ENCODE assay signal across 25 cellular contexts in genomic region chr3:156610154-156610553, GRCh38. TPM values are rescaled to one million over a fixed set of nuclear protein-coding genes. Genes with fewer than 3 reads are reported as not detected.
DNase-seq lines count a peak whose midpoint lies in the region; ATAC-seq, FAIRE-seq and TF ChIP-seq lines count a peak whose summit lies in the region.
"Had no signal": no experiment of that assay in that cellular context is flagged by ENCODE, and none has a peak within 500 bp of the region (broad histone marks: within the 10 kb centered on the region; RNA-seq: fewer than 3 reads in every experiment).

No MANE protein-coding gene starts in this region.

- H3K4me3 ChIP-seq in MM.1S (ENCODE audit: low read length) = no peak overlapping the region
- no peak overlapping the region for H3K4me3 ChIP-seq in K562
- H3K4me3 ChIP-seq in neuronal stem cell (ENCODE audit: low read length in 2 of 2) = no peak overlapping the region
- H3K4me3 ChIP-seq: dorsolateral prefrontal cortex, hepatocyte, pancreas, SJSA1, skin epidermis, thoracic aorta had no signal

- DNase-seq in GM19239 (ENCODE audit: insufficient read length, low spot score) (no peak), MM.1S (no peak), K562 (ENCODE audit: extremely low read depth in 1 of 4, low spot score in 3 of 4) (no peak), neuronal stem cell (ENCODE audit: low spot score) (no peak), GM19240 (ENCODE audit: insufficient read length, low spot score) (no peak), left cardiac atrium (no peak)
- DNase-seq: activated CD4-positive, alpha-beta T cell treated with anti-CD3 and anti-CD28 coated beads for 48 hours; amygdala; brain microvascular endothelial cell; C1 segment of cervical spinal cord; dorsolateral prefrontal cortex; IMR-90; NCI-H1417; NCI-H2029; NCI-H2227 treated with DMSO at 0.1 percent for 48 hours; pancreas; T-cell had no signal

- CTCF ChIA-PET in K562 (lab: Yijun Ruan, JAX; ENCODE audit: low intra/inter-chr PET ratio) = no interaction called here

- H3K79me2 ChIP-seq in MM.1S (ENCODE audit: low read length) (no peaks in the 10 kb centered on the region), K562 (ENCODE audit: control insufficient read depth, insufficient read depth, low read length) (no peaks in the 10 kb centered on the region)
- H3K79me2 ChIP-seq: hepatocyte had no signal

- no peak overlapping the region for H2BK120ac ChIP-seq in neuronal stem cell (ENCODE audit: low read depth, low read length)

- H3K4me1 ChIP-seq in MM.1S (ENCODE audit: low read length) (peaks cover 7% of the 10 kb centered on the region), K562 (replicated peaks in 1 of 2; ENCODE audit: control insufficient read depth in 2 of 2, insufficient read depth in 2 of 2, low read length in 2 of 2) (peaks cover 9 to 10% of the 10 kb centered on the region in 2 experiments; a peak in 4 of 5 replicates), neuronal stem cell (ENCODE audit: control insufficient read depth in 2 of 2, insufficient read depth in 1 of 2, low read depth in 1 of 2, low read length in 2 of 2) (peaks cover 0 to 15% of the 10 kb centered on the region in 2 donors)

- no peak overlapping the region for H4K91ac ChIP-seq in neuronal stem cell (ENCODE audit: low read depth, low read length, poor library complexity)

- TF ChIP-seq RAD21 in K562 (CRISPR knock-in tag; conservative IDR thresholded peaks at IDR 0.05 in 1 of 2, IDR thresholded peaks at IDR 0.05 in 1 of 2) = no peak

- ATAC-seq in K562 = no peak
- no peak for ATAC-seq in left cardiac atrium
- ATAC-seq in GM21367 (IDR thresholded peaks at IDR 0.05; ENCODE audit: unreplicated experiment) = no peak
- ATAC-seq: pancreas, T-cell had no signal

- H3K14ac ChIP-seq in neuronal stem cell (ENCODE audit: low read length) = no peak overlapping the region

- no peaks in the 10 kb centered on the region for H3K79me1 ChIP-seq in neuronal stem cell (ENCODE audit: low read depth, low read length)

- in situ Hi-C loops in K562 (cut with MboI) = no loop called here

- no peaks in the 10 kb centered on the region for H3K9me2 ChIP-seq in MM.1S (replicated peaks; ENCODE audit: insufficient read depth, low read length)

- WGBS in K562 (ENCODE audit: insufficient coverage, low coverage, missing lambda C conversion rate) = 24% methylated on average over 2 of the region's 2 CpGs
- no CpG with 5 or more reads among the region's 2 CpGs for WGBS in neuronal stem cell (ENCODE audit: extremely low coverage in 2 of 2, insufficient read length in 2 of 2, insufficient replicate concordance in 1 of 2), 2 donors

- no peaks in the 10 kb centered on the region for H3F3A ChIP-seq in MM.1S (ENCODE audit: insufficient read depth, low read length)

- BruUV-seq in K562 (replicated peaks; lab: Mats Ljungman, UMichigan) = no TSS peak

- intact Hi-C loops in K562 (cut with micrococcal nuclease) (no loop called here), left cardiac atrium (cut with DNase I) (no loop called here)

- H3K4me2 ChIP-seq in MM.1S (ENCODE audit: low read depth, low read length) = peak overlapping the region; percentile 48; the same call in 1 of the 2 replicates
- H3K4me2 ChIP-seq in K562 (ENCODE audit: insufficient read depth, low read length) = no peak overlapping the region
- H3K4me2 ChIP-seq in neuronal stem cell (ENCODE audit: insufficient read depth, low read length, poor library complexity, severe bottlenecking) = no peak overlapping the region
- H3K4me2 ChIP-seq: hepatocyte had no signal

- FAIRE-seq in GM19239 (lab: Jason Lieb, UNC) (peak; percentile 74), K562 (lab: Jason Lieb, UNC) (no peak)
- FAIRE-seq: GM12892, pancreas, urothelium cell line had no signal

- no peak for TF ChIP-seq EP300 in K562 (IDR thresholded peaks at IDR 0.05; ENCODE audit: low read length)

- H4K20me1 ChIP-seq in MM.1S (ENCODE audit: insufficient read depth, low read length) (no peaks in the 10 kb centered on the region), K562 (replicated peaks; ENCODE audit: control insufficient read depth, insufficient read depth, low read length) (no peaks in the 10 kb centered on the region)

- no peak overlapping the region for H3K4ac ChIP-seq in neuronal stem cell (ENCODE audit: low read length)

- H2BK5ac ChIP-seq in neuronal stem cell (ENCODE audit: low read length) = no peak overlapping the region

- no peak overlapping the region for H3K18ac ChIP-seq in neuronal stem cell (ENCODE audit: low read length)

- H3K9ac ChIP-seq in MM.1S (ENCODE audit: low read length) (no peak overlapping the region), K562 (ENCODE audit: insufficient read depth in 1 of 2, low read depth in 2 of 2, low read length in 2 of 2) (no peak overlapping the region), neuronal stem cell (ENCODE audit: low read depth, low read length, poor library complexity) (no peak overlapping the region)

- H3K27me3 ChIP-seq in MM.1S (replicated peaks; ENCODE audit: insufficient read depth, low read length) (no peaks in the 10 kb centered on the region), K562 (ENCODE audit: control insufficient read depth in 2 of 2, insufficient read depth in 2 of 2, low read length in 2 of 2) (no peaks in the 10 kb centered on the region), neuronal stem cell (ENCODE audit: control insufficient read depth in 3 of 3, insufficient read depth in 3 of 3, low read depth in 1 of 3, low read length in 3 of 3) (no peaks in the 10 kb centered on the region)
- H3K27me3 ChIP-seq: brain microvascular endothelial cell, dorsolateral prefrontal cortex, hepatocyte, pancreas, SJSA1 had no signal

- no peak overlapping the region for H2BK15ac ChIP-seq in neuronal stem cell (ENCODE audit: low read length)

- no peak overlapping the region for H4K8ac ChIP-seq in neuronal stem cell (ENCODE audit: low read depth, low read length)

- POLR2A ChIA-PET in K562 (lab: Yijun Ruan, JAX) = interaction anchor here (0.6 kb wide), 1 partner anchor 10 kb away, joined by 3 read pairs; no protein-coding TSS in a partner anchor

- H3K27ac ChIP-seq in MM.1S (ENCODE audit: low read length) (no peak overlapping the region), K562 (ENCODE audit: extremely low read depth, low read depth, low read length) (no peak overlapping the region), neuronal stem cell (replicated peaks; ENCODE audit: low read length) (no peak overlapping the region)
- H3K27ac ChIP-seq: brain microvascular endothelial cell, dorsolateral prefrontal cortex, hepatocyte, pancreas, RWPE1, SJSA1, skin epidermis, thoracic aorta had no signal

- no peak for TF ChIP-seq POLR2A in K562 (conservative IDR thresholded peaks at IDR 0.05)

- no peak for TF ChIP-seq CTCF in MM.1S (IDR thresholded peaks at IDR 0.05; ENCODE audit: low read length)
- TF ChIP-seq CTCF in K562 (IDR thresholded peaks at IDR 0.05 in 2 of 3, conservative IDR thresholded peaks at IDR 0.05 in 1 of 3; ENCODE audit: insufficient read depth in 2 of 3, low read depth in 1 of 3, low read length in 3 of 3) = no peak

- no peak overlapping the region for H3K23ac ChIP-seq in neuronal stem cell (ENCODE audit: low read depth, low read length, poor library complexity)

- H2AK5ac ChIP-seq in neuronal stem cell (ENCODE audit: low read depth, low read length) = no peak overlapping the region

- no peak overlapping the region for H2BK12ac ChIP-seq in neuronal stem cell (ENCODE audit: low read length)

- no peaks in the 10 kb centered on the region for H3K9me1 ChIP-seq in K562 (ENCODE audit: control insufficient read depth, insufficient read depth, low read length)

- H3K36me3 ChIP-seq in MM.1S (replicated peaks; ENCODE audit: insufficient read depth, low read length) (no peaks in the 10 kb centered on the region), K562 (ENCODE audit: control insufficient read depth, insufficient read depth, low read length) (no peaks in the 10 kb centered on the region), neuronal stem cell (replicated peaks in 1 of 2; ENCODE audit: control insufficient read depth in 2 of 2, insufficient read depth in 2 of 2, low read length in 2 of 2) (no peaks in the 10 kb centered on the region)
- H3K36me3 ChIP-seq: brain microvascular endothelial cell, pancreas, SJSA1, thoracic aorta had no signal

- H3K9me3 ChIP-seq in MM.1S (replicated peaks; ENCODE audit: insufficient read depth, low read length) = no peaks in the 10 kb centered on the region
- no peaks in the 10 kb centered on the region for H3K9me3 ChIP-seq in K562 (replicated peaks; ENCODE audit: control insufficient read depth, insufficient read depth, low read depth, low read length)
- no peaks in the 10 kb centered on the region for H3K9me3 ChIP-seq in neuronal stem cell (replicated peaks in 1 of 2; ENCODE audit: control insufficient read depth in 2 of 2, insufficient read depth in 1 of 2, low read depth in 1 of 2, low read length in 2 of 2)
- H3K9me3 ChIP-seq: pancreas, SJSA1, thoracic aorta had no signal

- H2AFZ ChIP-seq in MM.1S (ENCODE audit: low read length) (peak overlapping the region; percentile 47; the same call in 1 of the 2 replicates), K562 (ENCODE audit: low read depth, low read length) (peak overlapping the region; percentile 66), neuronal stem cell (ENCODE audit: low read length) (peak overlapping the region; percentile 30)
- H2AFZ ChIP-seq: hepatocyte had no signal

RNA-seq across cellular contexts. Expression of gene SSR3, which starts 55.2 kb away (rescaled TPM):
- total RNA-seq in K562 (2011; cell fraction: chromatin; rRNA removed; ENCODE audit: low replicate concordance) = 161 and 194 TPM in 2 replicates
- 173 and 183 TPM in 2 replicates for total RNA-seq in K562 (2011; cell fraction: nucleolus; rRNA removed)
- 226 and 257 TPM in 2 replicates for total RNA-seq in K562 (2011; cell fraction: nucleoplasm; rRNA removed)
- total RNA-seq in K562 (2014; rRNA removed) (104 and 139 TPM in 2 replicates), K562 (2014; rRNA removed; fragmentation: Illumina TruSeq; extraction: Trizol) (330 and 368 TPM in 2 replicates), K562 (2015; rRNA removed; fragmentation: Illumina TruSeq; extraction: Trizol) (206 and 248 TPM in 2 replicates), K562 (2021) (243 and 257 TPM in 2 replicates), left cardiac atrium (100 to 1,000 TPM; 145 to 162 TPM)
- polyA plus RNA-seq in K562 (2011; rRNA removed) (354 and 388 TPM in 2 replicates), K562 (2014; fragmentation: Illumina TruSeq; extraction: Trizol) (246 and 307 TPM in 2 replicates), K562 (2014; fragmentation: Nextera tagmentation; extraction: Ambion mirVana) (100 to 1,000 TPM; 423 to 464 TPM), K562 (2014; rRNA removed) (154 and 214 TPM in 2 replicates)
- polyA plus RNA-seq in K562 (2011; cell fraction: cytosol; rRNA removed) = 155 and 228 TPM in 2 replicates
- 70.9 and 103 TPM in 2 replicates for polyA plus RNA-seq in K562 (2011; cell fraction: nucleus; rRNA removed)
- polyA plus RNA-seq in K562 (2012) = 284 and 396 TPM in 2 replicates
- 571 and 620 TPM in 2 replicates for polyA minus RNA-seq in K562 (2011; rRNA and poly(A)+ RNA removed)
- 141 and 146 TPM in 2 replicates for polyA minus RNA-seq in K562 (2011; cell fraction: cytosol; rRNA and poly(A)+ RNA removed)
- 74.0 and 143 TPM in 2 replicates for polyA minus RNA-seq in K562 (2011; cell fraction: nucleus; rRNA and poly(A)+ RNA removed)
- 95.6 TPM for polyA plus RNA-seq in neuronal stem cell (2013, experiment 1 of 2)
- polyA plus RNA-seq in neuronal stem cell (2013, experiment 2 of 2) = 92.3 TPM
